Comparison of ENCODE assay signal across 8 cellular contexts in genomic region chr14:104752338-104752734, GRCh38. TPM values are rescaled to one million over a fixed set of nuclear protein-coding genes. Genes with fewer than 3 reads are reported as not detected.
A peak's percentile ranks its signal among the peaks of the same experiment; 100 is the strongest.
DNase-seq lines count a peak whose midpoint lies in the region; FAIRE-seq and TF ChIP-seq lines count a peak whose summit lies in the region.

No MANE protein-coding gene starts in this region.

- peak; percentile 98 for FAIRE-seq in GM19239 (lab: Jason Lieb, UNC)

- peak overlapping the region; percentile 91 to 93 (median 93) for H3K4me3 Mint-ChIP-seq in nephron

- H3K36me3 Mint-ChIP-seq in nephron (ENCODE audit: low read depth), result peaks cover 17% of the 10 kb centered on the region

- peak overlapping the region; percentile 88 for H2AFZ ChIP-seq in ACC112 (ENCODE audit: low read length, unreplicated experiment)

- H3K9me3 Mint-ChIP-seq in nephron, result no peaks in the 10 kb centered on the region

- no peaks in the 10 kb centered on the region for H3K27me3 Mint-ChIP-seq in nephron (ENCODE audit: low read depth)

- peak overlapping the region; percentile 100 for H3K4me3 ChIP-seq in ACC112 (ENCODE audit: low read depth, low read length)
- peak overlapping the region; percentile 99 for H3K4me3 ChIP-seq in choroid plexus epithelial cell (ENCODE audit: low read depth, low read length)

- H3K36me3 ChIP-seq in ACC112 (ENCODE audit: insufficient read depth, low read length) (no peaks in the 10 kb centered on the region; the same call in 1 of the 2 replicates), KOPT-K1 (ENCODE audit: insufficient read depth, low read length) (peaks cover 32% of the 10 kb centered on the region)

- DNase-seq in GM19239 (ENCODE audit: insufficient read length, low spot score), result peak; percentile 99
- no peak for DNase-seq in choroid plexus epithelial cell (ENCODE audit: low read depth)
- DNase-seq in NCI-H1436 treated with DMSO at 0.1 percent for 48 hours (lab: John Stamatoyannopoulos, UW), result no peak
- no peak for DNase-seq in SK-N-DZ (ENCODE audit: low spot score)
- DNase-seq in globus pallidus (ENCODE audit: low spot score), result no peak

- H3K9me3 ChIP-seq in KOPT-K1 (ENCODE audit: insufficient read depth, low read length, poor library complexity, severe bottlenecking), result no peaks in the 10 kb centered on the region

- H3K4me1 Mint-ChIP-seq in nephron, result peaks cover 40% of the 10 kb centered on the region

- H3K27ac Mint-ChIP-seq in nephron, result peak overlapping the region; percentile 87 to 96 (median 94)

- no peaks in the 10 kb centered on the region for H3K27me3 ChIP-seq in ACC112 (ENCODE audit: insufficient read depth, low read length)

- TF ChIP-seq CTCF in choroid plexus epithelial cell (conservative IDR thresholded peaks at IDR 0.05; ENCODE audit: low read depth, low read length), result no peak
- no peak for TF ChIP-seq CTCF in nephron (IDR thresholded peaks at IDR 0.05; ENCODE audit: unreplicated experiment in 3 of 3)

- H3K79me2 ChIP-seq in ACC112 (ENCODE audit: control insufficient read depth, insufficient read depth, low read length, unreplicated experiment), result peaks cover 43% of the 10 kb centered on the region

- H3K4me1 ChIP-seq in ACC112 (ENCODE audit: control insufficient read depth, insufficient read depth, low read length, unreplicated experiment), result peaks cover 25% of the 10 kb centered on the region

- H3K27ac ChIP-seq in ACC112 (ENCODE audit: low read depth, low read length), result peak overlapping the region; percentile 79
- H3K27ac ChIP-seq in KOPT-K1 (ENCODE audit: low read depth, low read length, poor library complexity, severe bottlenecking), result peak overlapping the region; percentile 99

RNA-seq across cellular contexts. Expression of gene SIVA1, which starts 0.6 kb away (rescaled TPM):
- 289 and 437 TPM in 2 replicates for polyA plus RNA-seq in SK-N-DZ (2014; cell fraction: cytosol; rRNA removed)
- 345 and 429 TPM in 2 replicates for polyA plus RNA-seq in SK-N-DZ (2014; cell fraction: nucleus; rRNA removed)

RNA-seq across cellular contexts. Expression of gene ADSS1, which starts 28.3 kb away (rescaled TPM):
- polyA plus RNA-seq in SK-N-DZ (2014; cell fraction: cytosol; rRNA removed), result 0.26 and 0.58 TPM in 2 replicates
- 1.4 and 2.1 TPM in 2 replicates for polyA plus RNA-seq in SK-N-DZ (2014; cell fraction: nucleus; rRNA removed)

RNA-seq across cellular contexts. Expression of gene AKT1, which starts 43.2 kb away (rescaled TPM):
- 70.4 and 70.8 TPM in 2 replicates for polyA plus RNA-seq in SK-N-DZ (2014; cell fraction: cytosol; rRNA removed)
- polyA plus RNA-seq in SK-N-DZ (2014; cell fraction: nucleus; rRNA removed), result 137 and 171 TPM in 2 replicates

RNA-seq across cellular contexts. Expression of gene ZBTB42, which starts 48.6 kb away (rescaled TPM):
- 0.92 and 1.4 TPM in 2 replicates for polyA plus RNA-seq in SK-N-DZ (2014; cell fraction: cytosol; rRNA removed)
- 0.95 and 1.6 TPM in 2 replicates for polyA plus RNA-seq in SK-N-DZ (2014; cell fraction: nucleus; rRNA removed)
